ENCODE assay signal across 10 cellular contexts in the genomic region with DNA sequence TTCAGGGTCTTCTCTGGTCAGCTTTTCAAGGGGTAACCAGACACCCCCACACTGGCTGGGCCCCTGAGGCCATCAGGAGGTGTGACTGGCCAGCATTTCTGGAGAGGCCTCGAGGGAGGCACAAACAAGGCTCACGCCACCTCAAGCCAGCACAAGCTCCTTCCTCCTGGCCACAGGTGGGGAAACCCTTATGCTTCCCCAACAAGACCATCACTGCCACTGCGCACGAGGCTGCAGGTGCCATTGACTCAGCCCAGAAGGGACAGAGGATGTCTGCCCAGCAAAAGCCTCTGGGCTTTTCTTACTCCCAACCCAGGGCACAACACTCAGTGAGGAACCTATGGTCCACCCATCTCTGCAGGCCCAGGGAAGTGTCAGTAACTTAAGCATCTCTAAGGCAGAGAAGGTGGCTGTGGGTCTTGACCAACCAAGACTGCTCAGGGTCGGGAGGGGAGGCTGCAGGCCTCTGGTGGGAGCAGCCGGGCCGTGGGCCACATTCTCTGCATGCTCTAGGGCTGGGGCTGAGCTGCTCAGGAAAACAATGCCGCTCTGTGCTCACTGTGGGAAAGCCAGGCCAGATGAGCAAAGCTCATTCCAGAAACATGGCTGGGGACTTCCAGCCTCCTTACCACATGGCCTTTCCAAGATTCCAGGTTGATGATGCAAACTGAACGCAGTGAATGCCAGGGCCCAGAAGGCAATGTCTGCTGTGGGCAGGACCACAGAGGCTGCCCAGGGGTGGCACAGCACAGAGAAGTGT. TPM values are rescaled to one million over a fixed set of nuclear protein-coding genes. Genes with fewer than 3 reads are reported as not detected.
A peak's percentile ranks its signal among the peaks of the same experiment; 100 is the strongest.
DNase-seq lines count a peak whose midpoint lies in the region; ATAC-seq and TF ChIP-seq lines count a peak whose summit lies in the region.
"Had no signal": no experiment of that assay in that cellular context is flagged by ENCODE, and none has a peak within 500 bp of the region (broad histone marks: within the 10 kb centered on the region; RNA-seq: fewer than 3 reads in every experiment).

No MANE protein-coding gene starts in this region.

- no peaks in the 10 kb centered on the region for H3K79me2 ChIP-seq in osteoblast (ENCODE audit: insufficient read depth, low read length)

- H3K27ac ChIP-seq in BLaER1 (peak overlapping the region; percentile 79), gastroesophageal sphincter (peak overlapping the region in 3 of 4 donors; percentile 49 to 72 (median 64)), osteoblast (ENCODE audit: low read depth, low read length) (peak overlapping the region; percentile 65)

- H3K4me1 ChIP-seq in BLaER1 (peaks cover 53% of the 10 kb centered on the region), gastroesophageal sphincter (peaks cover 0 to 43% (median 15%) of the 10 kb centered on the region in 3 donors), osteoblast (ENCODE audit: insufficient read depth, low read length) (peaks cover 10% of the 10 kb centered on the region)

- peak overlapping the region; percentile 75 for H3K4me2 ChIP-seq in BLaER1
- no peak overlapping the region for H3K4me2 ChIP-seq in osteoblast (ENCODE audit: insufficient read depth, low read length)

- TF ChIP-seq EP300 in gastroesophageal sphincter (IDR thresholded peaks at IDR 0.05), result no peak

- peak overlapping the region; percentile 32; the same call in 1 of the 2 replicates for H3K9ac ChIP-seq in BLaER1

- no peaks in the 10 kb centered on the region for H3K27me3 ChIP-seq in BLaER1
- H3K27me3 ChIP-seq in gastroesophageal sphincter, result no peaks in the 10 kb centered on the region
- no peaks in the 10 kb centered on the region for H3K27me3 ChIP-seq in osteoblast (ENCODE audit: insufficient read depth, low read length)

- H3K4me3 ChIP-seq in BLaER1 (peak overlapping the region; percentile 26; the same call in 1 of the 2 replicates), gastroesophageal sphincter (no peak overlapping the region), osteoblast (ENCODE audit: insufficient read depth, low read length) (no peak overlapping the region)

- TF ChIP-seq CTCF in gastroesophageal sphincter (IDR thresholded peaks at IDR 0.05), result no peak
- TF ChIP-seq CTCF in osteoblast (IDR thresholded peaks at IDR 0.05; ENCODE audit: extremely low read depth, low read depth, low read length), result no peak

- no peaks in the 10 kb centered on the region for H4K20me1 ChIP-seq in BLaER1
- no peaks in the 10 kb centered on the region for H4K20me1 ChIP-seq in osteoblast (ENCODE audit: insufficient read depth, low read length)

- peak; percentile 69 for DNase-seq in SW480 (ENCODE audit: low spot score)
- DNase-seq in osteoblast (ENCODE audit: insufficient read length, low spot score, missing footprints), result peak; percentile 84
- no peak for DNase-seq in SIG-M5 (lab: John Stamatoyannopoulos, UW)
- DNase-seq in effector CD8-positive, alpha-beta T cell (lab: John Stamatoyannopoulos, UW), result no peak
- no peak for DNase-seq in NCI-H1436 treated with DMSO at 0.1 percent for 48 hours (lab: John Stamatoyannopoulos, UW)
- DNase-seq: DMS53 had no signal

- H3K9me3 ChIP-seq in BLaER1, result peaks cover 18% of the 10 kb centered on the region
- no peaks in the 10 kb centered on the region for H3K9me3 ChIP-seq in gastroesophageal sphincter
- H3K9me3 ChIP-seq in osteoblast (ENCODE audit: low read depth, low read length), result no peaks in the 10 kb centered on the region

- H3K36me3 ChIP-seq in BLaER1 (no peaks in the 10 kb centered on the region), gastroesophageal sphincter (no peaks in the 10 kb centered on the region), osteoblast (ENCODE audit: insufficient read depth, low read length) (no peaks in the 10 kb centered on the region)

- WGBS in gastroesophageal sphincter (ENCODE audit: low coverage in 1 of 2), 2 donors, result 90% methylated on average over 2 of the region's 9 CpGs; no CpG with 5 or more reads in 1 of the 2 donors

- TF ChIP-seq POLR2A in gastroesophageal sphincter (IDR thresholded peaks at IDR 0.05), result no peak

- peak overlapping the region; percentile 58 for H2AFZ ChIP-seq in osteoblast (ENCODE audit: low read length)

- ATAC-seq in gastroesophageal sphincter (peak; percentile 46), HG03135 (IDR thresholded peaks at IDR 0.05; ENCODE audit: unreplicated experiment) (no peak)

RNA-seq across cellular contexts. Expression of a gene that starts 24.2 kb away (rescaled TPM):
- total RNA-seq in gastroesophageal sphincter (10 to 100 TPM; 23.5 to 57.7 (median 31.6) TPM), osteoblast (2.9 and 4.0 TPM in 2 replicates)

RNA-seq across cellular contexts. Expression of a gene that starts 24.2 kb away (rescaled TPM):
- total RNA-seq in gastroesophageal sphincter (under 1 TPM in 1 of 4 donors, not detected in 3; 0.35 TPM), osteoblast (not detected in 2 replicates)
- total RNA-seq: NCI-H460 had no signal

RNA-seq across cellular contexts. Expression of a gene that starts 43.2 kb away (rescaled TPM):
- total RNA-seq in gastroesophageal sphincter (100 to 1,000 TPM in 2 of 4 donors, 10 to 100 TPM in 2; 48.3 to 428 (median 103) TPM), osteoblast (43.6 and 87.6 TPM in 2 replicates)

Comparison
In these comparisons a context has a peak if more than half of its experiments do, and no peak if none do; other contexts are left out.
1. DNase-seq: peak in SW480 (single experiment) and osteoblast (single experiment); none in SIG-M5 (single experiment), effector CD8-positive, alpha-beta T cell (single experiment) and NCI-H1436 treated with DMSO at 0.1 percent for 48 hours (single experiment).
2. Peak in every context shown above with its lines, with median percentiles within 50 percentile points of each other: H3K27ac ChIP-seq.